Comparison of ENCODE assay signal across 19 cellular contexts in genomic region chr15:52303093-52303772, GRCh38. TPM values are rescaled to one million over a fixed set of nuclear protein-coding genes. Genes with fewer than 3 reads are reported as not detected.
DNase-seq lines count a peak whose midpoint lies in the region; ATAC-seq and TF ChIP-seq lines count a peak whose summit lies in the region.
"Had no signal": no experiment of that assay in that cellular context is flagged by ENCODE, and none has a peak within 500 bp of the region (broad histone marks: within the 10 kb centered on the region; RNA-seq: fewer than 3 reads in every experiment).

No MANE protein-coding gene starts in this region.

- H3K9me3 ChIP-seq in CD4-positive, CD25-positive, alpha-beta regulatory T cell (ENCODE audit: control insufficient read depth in 2 of 2, low read length in 2 of 2) = no peaks in the 10 kb centered on the region
- H3K9me3 ChIP-seq in T-helper 17 cell (ENCODE audit: control insufficient read depth, low read length, poor library complexity, severe bottlenecking) = no peaks in the 10 kb centered on the region

- no peaks in the 10 kb centered on the region for H3K9me3 Mint-ChIP-seq in activated CD8-positive, alpha-beta T cell treated with anti-CD3 and anti-CD28 coated beads, Interleukin-2, amount 10 ng/mL, durations not matched to agents 7 days and 5 days (ENCODE audit: insufficient read depth)
- no peaks in the 10 kb centered on the region for H3K9me3 Mint-ChIP-seq in activated CD8-positive, alpha-beta T cell treated with anti-CD3 and anti-CD28 coated beads for 36 hours
- peaks cover 0 to 2% (median 0%) of the 10 kb centered on the region in 7 donors for H3K9me3 Mint-ChIP-seq in CD4-positive, CD25-positive, alpha-beta regulatory T cell

- POLR2A ChIA-PET in activated CD8-positive, alpha-beta T cell treated with anti-CD3 and anti-CD28 coated beads, Interleukin-2, amount 10 ng/mL, durations not matched to agents 7 days and 5 days (lab: Charles Lee) = no interaction called here
- POLR2A ChIA-PET in activated CD8-positive, alpha-beta T cell treated with anti-CD3 and anti-CD28 coated beads for 36 hours (lab: Charles Lee) = interaction anchor here (0.9 kb wide), 1 partner anchor 225 kb away, joined by 3 read pairs; no protein-coding TSS in a partner anchor

- TF ChIP-seq CTCF in activated CD8-positive, alpha-beta T cell treated with anti-CD3 and anti-CD28 coated beads for 36 hours (IDR thresholded peaks at IDR 0.05) = no peak

- H3K27ac Mint-ChIP-seq in activated CD8-positive, alpha-beta T cell treated with anti-CD3 and anti-CD28 coated beads, Interleukin-2, amount 10 ng/mL, durations not matched to agents 7 days and 5 days = peak overlapping the region; percentile 36
- H3K27ac Mint-ChIP-seq in activated CD8-positive, alpha-beta T cell treated with anti-CD3 and anti-CD28 coated beads for 36 hours = no peak overlapping the region
- H3K27ac Mint-ChIP-seq in CD4-positive, CD25-positive, alpha-beta regulatory T cell = peak overlapping the region in 1 of 3 donors; percentile 40
- H3K27ac Mint-ChIP-seq in T-helper 17 cell = peak overlapping the region; percentile 32

- ATAC-seq in activated CD8-positive, alpha-beta T cell treated with anti-CD3 and anti-CD28 coated beads, Interleukin-2, amount 10 ng/mL, durations not matched to agents 7 days and 5 days = no peak
- no peak for ATAC-seq in activated CD8-positive, alpha-beta T cell treated with anti-CD3 and anti-CD28 coated beads for 36 hours
- ATAC-seq in CD4-positive, CD25-positive, alpha-beta regulatory T cell (ENCODE audit: low read depth in 2 of 2) = peak; percentile 52 to 56
- no peak for ATAC-seq in T-helper 17 cell
- ATAC-seq in GM19328 (IDR thresholded peaks at IDR 0.05; ENCODE audit: unreplicated experiment) = no peak
- no peak for ATAC-seq in HG02678 (IDR thresholded peaks at IDR 0.05; ENCODE audit: unreplicated experiment)

- H3K36me3 Mint-ChIP-seq in activated CD8-positive, alpha-beta T cell treated with anti-CD3 and anti-CD28 coated beads, Interleukin-2, amount 10 ng/mL, durations not matched to agents 7 days and 5 days (ENCODE audit: low read depth) = peaks cover 2% of the 10 kb centered on the region
- H3K36me3 Mint-ChIP-seq in activated CD8-positive, alpha-beta T cell treated with anti-CD3 and anti-CD28 coated beads for 36 hours (ENCODE audit: low read depth) = no peaks in the 10 kb centered on the region
- H3K36me3 Mint-ChIP-seq in CD4-positive, CD25-positive, alpha-beta regulatory T cell = peaks cover 15% of the 10 kb centered on the region
- peaks cover 6% of the 10 kb centered on the region for H3K36me3 Mint-ChIP-seq in T-helper 17 cell (ENCODE audit: low read depth)

- peaks cover 15% of the 10 kb centered on the region for H3K4me1 Mint-ChIP-seq in activated CD8-positive, alpha-beta T cell treated with anti-CD3 and anti-CD28 coated beads, Interleukin-2, amount 10 ng/mL, durations not matched to agents 7 days and 5 days (ENCODE audit: low read depth)
- peaks cover 6% of the 10 kb centered on the region for H3K4me1 Mint-ChIP-seq in activated CD8-positive, alpha-beta T cell treated with anti-CD3 and anti-CD28 coated beads for 36 hours (ENCODE audit: low read depth)
- peaks cover 9 to 26% (median 18%) of the 10 kb centered on the region in 4 donors for H3K4me1 Mint-ChIP-seq in CD4-positive, CD25-positive, alpha-beta regulatory T cell
- peaks cover 6% of the 10 kb centered on the region for H3K4me1 Mint-ChIP-seq in T-helper 17 cell

- H3K36me3 ChIP-seq in CD4-positive, CD25-positive, alpha-beta regulatory T cell (ENCODE audit: control insufficient read depth, insufficient read depth, low read length) = no peaks in the 10 kb centered on the region

- H3K4me3 Mint-ChIP-seq in activated CD8-positive, alpha-beta T cell treated with anti-CD3 and anti-CD28 coated beads, Interleukin-2, amount 10 ng/mL, durations not matched to agents 7 days and 5 days = no peak overlapping the region
- H3K4me3 Mint-ChIP-seq in activated CD8-positive, alpha-beta T cell treated with anti-CD3 and anti-CD28 coated beads for 36 hours = no peak overlapping the region
- H3K4me3 Mint-ChIP-seq in CD4-positive, CD25-positive, alpha-beta regulatory T cell = peak overlapping the region in 2 of 4 donors; percentile 5 to 55
- no peak overlapping the region for H3K4me3 Mint-ChIP-seq in T-helper 17 cell
- H3K4me3 Mint-ChIP-seq: CD4-positive, alpha-beta memory T cell had no signal

- H3K27ac ChIP-seq in CD4-positive, CD25-positive, alpha-beta regulatory T cell (ENCODE audit: insufficient read depth, low read length, poor library complexity, severe bottlenecking) = no peak overlapping the region
- H3K27ac ChIP-seq: SK-N-MC had no signal

- intact Hi-C loops in activated CD8-positive, alpha-beta T cell treated with anti-CD3 and anti-CD28 coated beads for 36 hours (cut with micrococcal nuclease) = no loop called here

- CTCF ChIA-PET in activated CD8-positive, alpha-beta T cell treated with anti-CD3 and anti-CD28 coated beads, Interleukin-2, amount 10 ng/mL, durations not matched to agents 7 days and 5 days (lab: Charles Lee) = interaction anchor here (0.8 to 1.7 kb wide), 5 partner anchors 15 to 420 kb away, joined by 3 to 7 read pairs (median 4); no protein-coding TSS in a partner anchor
- CTCF ChIA-PET in activated CD8-positive, alpha-beta T cell treated with anti-CD3 and anti-CD28 coated beads for 36 hours (lab: Charles Lee) = interaction anchor here (0.6 to 1.8 kb wide), 4 partner anchors 11 to 231 kb away, joined by 3 to 5 read pairs (median 4); no protein-coding TSS in a partner anchor

- no peak overlapping the region for H3K4me3 ChIP-seq in CD4-positive, CD25-positive, alpha-beta regulatory T cell (ENCODE audit: low read depth, low read length)
- H3K4me3 ChIP-seq: SK-N-MC had no signal

- H3K4me1 ChIP-seq in CD4-positive, CD25-positive, alpha-beta regulatory T cell (ENCODE audit: control insufficient read depth, insufficient read depth, low read length, poor library complexity, severe bottlenecking) = peaks cover 14% of the 10 kb centered on the region

- DNase-seq in activated CD8-positive, alpha-beta T cell treated with anti-CD3 and anti-CD28 coated beads, Interleukin-2, amount 10 ng/mL, durations not matched to agents 7 days and 5 days = no peak
- DNase-seq in activated CD8-positive, alpha-beta T cell treated with anti-CD3 and anti-CD28 coated beads for 36 hours = no peak
- peak in 1 of 3 donors; percentile 73 for DNase-seq in CD4-positive, CD25-positive, alpha-beta regulatory T cell
- no peak for DNase-seq in T-helper 17 cell
- peak; percentile 29 for DNase-seq in foreskin melanocyte
- DNase-seq: CD4-positive, alpha-beta memory T cell; COR-L47; DMS79 treated with DMSO at 0.1 percent for 48 hours; IMR-90; KG1; MM.1S; NCI-H2029; NCI-H446; NCI-H524 treated with DMSO at 0.1 percent for 48 hours; NCI-H774; SIG-M5 had no signal

- no peaks in the 10 kb centered on the region for H3K27me3 ChIP-seq in CD4-positive, CD25-positive, alpha-beta regulatory T cell (ENCODE audit: control insufficient read depth, insufficient read depth, low read length)

- H3K27me3 Mint-ChIP-seq in activated CD8-positive, alpha-beta T cell treated with anti-CD3 and anti-CD28 coated beads, Interleukin-2, amount 10 ng/mL, durations not matched to agents 7 days and 5 days (ENCODE audit: low read depth) = peaks cover 12% of the 10 kb centered on the region
- peaks cover 2% of the 10 kb centered on the region for H3K27me3 Mint-ChIP-seq in activated CD8-positive, alpha-beta T cell treated with anti-CD3 and anti-CD28 coated beads for 36 hours
- H3K27me3 Mint-ChIP-seq in CD4-positive, CD25-positive, alpha-beta regulatory T cell = no peaks in the 10 kb centered on the region
- no peaks in the 10 kb centered on the region for H3K27me3 Mint-ChIP-seq in T-helper 17 cell
- H3K27me3 Mint-ChIP-seq: CD4-positive, alpha-beta memory T cell had no signal

RNA-seq across cellular contexts. Expression of gene MYO5C, which starts 7.6 kb away (rescaled TPM):
- 1 to 10 TPM; 2.5 to 3.2 TPM for total RNA-seq in activated CD8-positive, alpha-beta T cell treated with anti-CD3 and anti-CD28 coated beads, Interleukin-2, amount 10 ng/mL, durations not matched to agents 7 days and 5 days
- 1 to 10 TPM; 1.3 to 1.9 TPM for total RNA-seq in activated CD8-positive, alpha-beta T cell treated with anti-CD3 and anti-CD28 coated beads for 36 hours
- 4.1 TPM for total RNA-seq in CD4-positive, CD25-positive, alpha-beta regulatory T cell
- polyA plus RNA-seq in CD4-positive, CD25-positive, alpha-beta regulatory T cell = 1 to 10 TPM in 3 of 4 donors, under 1 TPM in 1; 0.60 to 1.9 (median 1.4) TPM
- total RNA-seq in T-helper 17 cell = 1 to 10 TPM; 1.5 to 3.3 TPM

Comparison
In these comparisons a context has a peak if more than half of its experiments do, and no peak if none do; other contexts are left out.
1. ATAC-seq: peak in CD4-positive, CD25-positive, alpha-beta regulatory T cell (2 of 2); none in activated CD8-positive, alpha-beta T cell treated with anti-CD3 and anti-CD28 coated beads, Interleukin-2, amount 10 ng/mL, durations not matched to agents 7 days and 5 days (single experiment), activated CD8-positive, alpha-beta T cell treated with anti-CD3 and anti-CD28 coated beads for 36 hours (single experiment), T-helper 17 cell (single experiment), GM19328 (single experiment) and HG02678 (single experiment).